ENCODE assay signal across 9 cellular contexts in the genomic region with DNA sequence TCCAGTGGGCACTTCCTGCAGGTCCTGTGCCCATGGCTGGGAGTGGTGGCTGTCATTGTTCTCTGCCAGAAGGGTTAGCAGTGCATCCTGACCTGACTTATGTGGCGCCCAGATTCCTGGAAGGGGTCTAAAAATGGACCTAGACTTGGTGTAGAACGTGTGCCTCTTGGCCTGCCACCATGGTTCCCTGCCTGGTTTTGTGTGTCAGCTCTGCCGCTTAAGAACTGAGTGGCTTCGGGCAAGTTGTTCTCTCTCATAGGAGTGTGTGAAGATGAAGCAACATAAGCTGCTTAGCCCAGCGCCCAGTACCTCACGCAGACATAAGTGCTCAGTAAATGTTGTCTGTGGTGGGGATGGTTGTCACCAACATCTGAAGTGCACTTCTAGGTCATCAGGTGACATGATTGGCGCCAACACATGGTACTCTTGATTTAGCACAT. TPM values are rescaled to one million over a fixed set of nuclear protein-coding genes. Genes with fewer than 3 reads are reported as not detected.
DNase-seq lines count a peak whose midpoint lies in the region; ATAC-seq and TF ChIP-seq lines count a peak whose summit lies in the region.
"Had no signal": no experiment of that assay in that cellular context is flagged by ENCODE, and none has a peak within 500 bp of the region (broad histone marks: within the 10 kb centered on the region; RNA-seq: fewer than 3 reads in every experiment).

No MANE protein-coding gene starts in this region.

- no peak overlapping the region for H3K4me3 ChIP-seq in GM23248
- H3K4me3 ChIP-seq in gastrocnemius medialis: no peak overlapping the region
- no peak overlapping the region for H3K4me3 ChIP-seq in spleen
- H3K4me3 ChIP-seq: right lobe of liver had no signal

- no peak for DNase-seq in GM23248
- peak; percentile 73 for DNase-seq in NCI-H774 (lab: John Stamatoyannopoulos, UW)
- no peak for DNase-seq in epithelial cell of prostate (ENCODE audit: low read depth, low spot score)
- DNase-seq in gastrocnemius medialis: peak; percentile 85 to 88
- DNase-seq in NCI-H526 treated with DMSO at 0.1 percent for 48 hours (lab: John Stamatoyannopoulos, UW): no peak
- DNase-seq in NCI-H1417 treated with DMSO at 0.1 percent for 48 hours (lab: John Stamatoyannopoulos, UW): no peak
- no peak for DNase-seq in spleen
- DNase-seq: right lobe of liver had no signal

- TF ChIP-seq POLR2A in gastrocnemius medialis (IDR thresholded peaks at IDR 0.05) (peak; percentile 18 to 30), spleen (IDR thresholded peaks at IDR 0.05) (no peak)

- TF ChIP-seq CTCF in gastrocnemius medialis (IDR thresholded peaks at IDR 0.05 in 4 of 5, conservative IDR thresholded peaks at IDR 0.05 in 1 of 5) (no peak), spleen (IDR thresholded peaks at IDR 0.05 in 8 of 11, conservative IDR thresholded peaks at IDR 0.05 in 3 of 11) (no peak)

- intact Hi-C loops in gastrocnemius medialis (cut with DNase I; ENCODE audit: low total_unique reads) (no loop called here), spleen (cut with DNase I; ENCODE audit: low total_unique reads) (no loop called here)

- H3K36me3 ChIP-seq in GM23248 (ENCODE audit: low read depth) (peaks cover 18% of the 10 kb centered on the region), gastrocnemius medialis (peaks cover 0 to 13% of the 10 kb centered on the region in 2 donors), spleen (peaks cover 0 to 74% (median 48%) of the 10 kb centered on the region in 6 donors)

- peaks cover 17% of the 10 kb centered on the region for H3F3A ChIP-seq in GM23248 (ENCODE audit: insufficient read depth)

- WGBS in GM23248 (ENCODE audit: low coverage in 1 of 2, low lambda C conversion rate in 2 of 2, missing lambda C conversion rate in 2 of 2), 2 experiments: 97 to 99% methylated on average over 7 of the region's 7 CpGs
- 83 to 91% (median 89%) methylated on average over 7 of the region's 7 CpGs for WGBS in spleen, 5 donors

- peaks cover 96% of the 10 kb centered on the region for H3K79me2 ChIP-seq in GM23248 (ENCODE audit: insufficient read depth)

- H3K27ac ChIP-seq in GM23248: peak overlapping the region; percentile 80
- peak overlapping the region; percentile 81 for H3K27ac ChIP-seq in epithelial cell of prostate
- H3K27ac ChIP-seq in gastrocnemius medialis: peak overlapping the region; percentile 88 to 90 (median 89)
- H3K27ac ChIP-seq in spleen: peak overlapping the region in 1 of 8 donors; percentile 22

- H2AFZ ChIP-seq in GM23248: no peak overlapping the region

- H3K9me2 ChIP-seq in GM23248 (ENCODE audit: insufficient read depth): no peaks in the 10 kb centered on the region

- H3K27me3 ChIP-seq in GM23248 (replicated peaks; ENCODE audit: insufficient read depth): no peaks in the 10 kb centered on the region
- H3K27me3 ChIP-seq in gastrocnemius medialis: no peaks in the 10 kb centered on the region
- H3K27me3 ChIP-seq in spleen (replicated peaks in 1 of 7): no peaks in the 10 kb centered on the region
- H3K27me3 ChIP-seq: right lobe of liver had no signal

- H3K4me2 ChIP-seq in GM23248 (ENCODE audit: unreplicated experiment): peak overlapping the region; percentile 61

- in situ Hi-C loops in GM23248 (cut with MboI) (no loop called here), gastrocnemius medialis (cut with MboI; ENCODE audit: low sequenced_read_pairs in 4 of 4) (no loop called here)

- peak overlapping the region; percentile 46; the same call in 1 of the 2 replicates for H3K9ac ChIP-seq in GM23248

- H3K4me1 ChIP-seq in GM23248 (ENCODE audit: insufficient read depth) (peaks cover 44% of the 10 kb centered on the region), gastrocnemius medialis (peaks cover 51 to 70% of the 10 kb centered on the region in 2 donors), spleen (peaks cover 3 to 85% (median 36%) of the 10 kb centered on the region in 6 donors)

- ATAC-seq in gastrocnemius medialis (peak; percentile 85 to 92), GM21576 (IDR thresholded peaks at IDR 0.05; ENCODE audit: unreplicated experiment) (no peak)

- H4K20me1 ChIP-seq in GM23248 (ENCODE audit: insufficient read depth): no peaks in the 10 kb centered on the region

- H3K9me3 ChIP-seq in GM23248 (ENCODE audit: low read depth): no peaks in the 10 kb centered on the region
- no peaks in the 10 kb centered on the region for H3K9me3 ChIP-seq in gastrocnemius medialis
- H3K9me3 ChIP-seq in spleen: no peaks in the 10 kb centered on the region
- H3K9me3 ChIP-seq: right lobe of liver had no signal

RNA-seq across cellular contexts. Expression of gene PTPN1, which starts 52.1 kb away (rescaled TPM):
- total RNA-seq in GM23248 (2014; rRNA removed; shearing (Covaris generic)): 22.8 and 27.9 TPM in 2 replicates
- 18.8 and 18.9 TPM in 2 replicates for polyA plus RNA-seq in GM23248 (2016; fragmentation: Nextera tagmentation; extraction: Ambion mirVana)
- total RNA-seq in gastrocnemius medialis: 10 to 100 TPM; 21.8 to 46.8 (median 44.4) TPM
- 10 to 100 TPM; 60.3 to 84.9 (median 73.5) TPM for total RNA-seq in spleen
- polyA plus RNA-seq in spleen: 10 to 100 TPM; 20.5 to 42.1 (median 25.0) TPM

Comparison
In these comparisons a context has a peak if more than half of its experiments do, and no peak if none do; other contexts are left out.
1. DNase-seq: peak in NCI-H774 (single experiment) and gastrocnemius medialis (2 of 2); none in GM23248 (single experiment), epithelial cell of prostate (single experiment), NCI-H526 treated with DMSO at 0.1 percent for 48 hours (single experiment), NCI-H1417 treated with DMSO at 0.1 percent for 48 hours (single experiment) and spleen (single experiment).
2. POLR2A ChIP-seq: peak in gastrocnemius medialis (2 of 2); none in spleen (0 of 3).